33 cellular contexts compared by ENCODE assay signal in the genomic region with DNA sequence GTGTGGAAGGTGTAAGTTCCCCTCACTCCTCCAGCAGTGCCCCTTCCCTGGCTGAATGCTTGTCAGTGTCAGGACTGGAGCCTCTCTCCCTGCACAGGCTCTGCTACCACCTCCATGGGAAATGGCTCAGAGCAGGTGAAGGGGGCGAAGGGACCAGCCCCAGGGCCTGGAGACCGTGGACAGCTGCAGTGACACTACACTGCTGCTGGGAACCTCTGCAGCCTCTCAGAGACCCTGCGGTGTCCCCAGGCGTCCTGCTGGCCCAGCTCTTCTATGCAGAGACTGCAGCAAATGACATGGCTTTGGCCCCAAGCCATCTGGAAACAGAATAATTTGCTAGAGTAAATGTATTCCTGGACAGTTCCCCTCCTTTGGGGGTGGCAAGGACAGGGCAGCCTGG. TPM values are rescaled to one million over a fixed set of nuclear protein-coding genes. Genes with fewer than 3 reads are reported as not detected.
DNase-seq lines count a peak whose midpoint lies in the region; ATAC-seq and TF ChIP-seq lines count a peak whose summit lies in the region.
"Had no signal": no experiment of that assay in that cellular context is flagged by ENCODE, and none has a peak within 500 bp of the region (broad histone marks: within the 10 kb centered on the region; RNA-seq: fewer than 3 reads in every experiment).

No MANE protein-coding gene starts in this region.

- peaks cover 2% of the 10 kb centered on the region for H3K4me1 Mint-ChIP-seq in activated CD4-positive, alpha-beta memory T cell treated with anti-CD3 and anti-CD28 coated beads for 36 hours (ENCODE audit: low read depth)
- H3K4me1 Mint-ChIP-seq in activated CD4-positive, alpha-beta memory T cell treated with anti-CD3 and anti-CD28 coated beads, Interleukin-2, amount 10 ng/mL, durations not matched to agents 7 days and 5 days: no peaks in the 10 kb centered on the region
- H3K4me1 Mint-ChIP-seq in WTC11: no peaks in the 10 kb centered on the region
- H3K4me1 Mint-ChIP-seq: CD14-positive monocyte; central memory CD8-positive, alpha-beta T cell had no signal

- H3K27me3 Mint-ChIP-seq in activated CD4-positive, alpha-beta memory T cell treated with anti-CD3 and anti-CD28 coated beads for 36 hours: peaks cover 13% of the 10 kb centered on the region
- peaks cover 25% of the 10 kb centered on the region for H3K27me3 Mint-ChIP-seq in activated CD4-positive, alpha-beta memory T cell treated with anti-CD3 and anti-CD28 coated beads, Interleukin-2, amount 10 ng/mL, durations not matched to agents 7 days and 5 days
- H3K27me3 Mint-ChIP-seq in WTC11 (ENCODE audit: low read depth): peaks cover 8% of the 10 kb centered on the region

- ATAC-seq in WTC11: no peak
- no peak for ATAC-seq in GM21423 (IDR thresholded peaks at IDR 0.05; ENCODE audit: unreplicated experiment)
- no peak for ATAC-seq in left colon
- ATAC-seq: activated CD4-positive, alpha-beta T cell treated with anti-CD3 and anti-CD28 coated beads for 36 hours; esophagus mucosa; left lung; PC-3 had no signal

- TF ChIP-seq POLR2A in spleen (IDR thresholded peaks at IDR 0.05): no peak

- peaks cover 0 to 6% (median 0%) of the 10 kb centered on the region in 8 donors for H3K9me3 ChIP-seq in spleen
- H3K9me3 ChIP-seq: left lung, tibial artery had no signal

- no peaks in the 10 kb centered on the region for H3K4me1 ChIP-seq in spleen
- H3K4me1 ChIP-seq: left lung, tibial artery had no signal

- H3K9me3 Mint-ChIP-seq in activated CD4-positive, alpha-beta memory T cell treated with anti-CD3 and anti-CD28 coated beads for 36 hours: no peaks in the 10 kb centered on the region
- no peaks in the 10 kb centered on the region for H3K9me3 Mint-ChIP-seq in activated CD4-positive, alpha-beta memory T cell treated with anti-CD3 and anti-CD28 coated beads, Interleukin-2, amount 10 ng/mL, durations not matched to agents 7 days and 5 days
- H3K9me3 Mint-ChIP-seq in WTC11: no peaks in the 10 kb centered on the region
- H3K9me3 Mint-ChIP-seq: neural progenitor cell had no signal

- no peak overlapping the region for H3K27ac ChIP-seq in spleen
- H3K27ac ChIP-seq: KMS-11, left lung, neural progenitor cell, tibial artery had no signal

- TF ChIP-seq CTCF in WTC11 (IDR thresholded peaks at IDR 0.05) (no peak), spleen (IDR thresholded peaks at IDR 0.05 in 8 of 11, conservative IDR thresholded peaks at IDR 0.05 in 3 of 11) (no peak)

- no peaks in the 10 kb centered on the region for H3K36me3 Mint-ChIP-seq in activated CD4-positive, alpha-beta memory T cell treated with anti-CD3 and anti-CD28 coated beads for 36 hours
- H3K36me3 Mint-ChIP-seq in activated CD4-positive, alpha-beta memory T cell treated with anti-CD3 and anti-CD28 coated beads, Interleukin-2, amount 10 ng/mL, durations not matched to agents 7 days and 5 days (ENCODE audit: low read depth): no peaks in the 10 kb centered on the region
- no peaks in the 10 kb centered on the region for H3K36me3 Mint-ChIP-seq in WTC11
- H3K36me3 Mint-ChIP-seq: CD14-positive monocyte, neural progenitor cell had no signal

- CTCF ChIA-PET in activated CD4-positive, alpha-beta memory T cell treated with anti-CD3 and anti-CD28 coated beads for 36 hours (lab: Charles Lee): interaction anchor here (1.7 to 2.4 kb wide), 2 partner anchors 10 to 16 kb away, joined by 7 to 8 read pairs; no protein-coding TSS in a partner anchor
- CTCF ChIA-PET in activated CD4-positive, alpha-beta memory T cell treated with anti-CD3 and anti-CD28 coated beads, Interleukin-2, amount 10 ng/mL, durations not matched to agents 7 days and 5 days (lab: Charles Lee): interaction anchor here (2.7 kb wide), 1 partner anchor 10 kb away, joined by 15 read pairs; no protein-coding TSS in a partner anchor
- CTCF ChIA-PET in WTC11 (lab: Charles Lee): interaction anchor here (3.3 kb wide), 1 partner anchor 10 kb away, joined by 16 read pairs; no protein-coding TSS in a partner anchor

- DNase-seq in activated CD4-positive, alpha-beta memory T cell treated with anti-CD3 and anti-CD28 coated beads for 36 hours: peak; percentile 5
- DNase-seq in activated CD4-positive, alpha-beta memory T cell treated with anti-CD3 and anti-CD28 coated beads, Interleukin-2, amount 10 ng/mL, durations not matched to agents 7 days and 5 days: no peak
- DNase-seq in NCI-H146 (lab: John Stamatoyannopoulos, UW): peak; percentile 90
- peak; percentile 8 for DNase-seq in WTC11 (ENCODE audit: low spot score)
- DNase-seq in spleen: peak; percentile 30
- no peak for DNase-seq in NCI-H2196 treated with DMSO at 0.1 percent for 48 hours (lab: John Stamatoyannopoulos, UW; ENCODE audit: unreplicated experiment)
- DNase-seq in left colon: no peak
- DNase-seq: activated CD4-positive, alpha-beta T cell treated with anti-CD3 and anti-CD28 coated beads for 36 hours; activated naive CD4-positive, alpha-beta T cell treated with Interleukin-2 at 50 U/mL for 16 hours; activated T-cell treated with anti-CD3 and anti-CD28 coated beads, Interleukin-2, amount 50 U/mL, for 48 hours; Calu3; DND-41; GF-D8; HCEC 1CT; left lung; mesendoderm; MM.1S; NCI-H1694; NCI-H2171; NCI-H524; PC-3; stimulated activated CD4-positive, alpha-beta T cell treated with anti-CD3 and anti-CD28 coated beads, Interleukin-4, amount 100 ng/mL, for 24 hours had no signal

- no peak overlapping the region for H3K4me3 Mint-ChIP-seq in activated CD4-positive, alpha-beta memory T cell treated with anti-CD3 and anti-CD28 coated beads for 36 hours
- no peak overlapping the region for H3K4me3 Mint-ChIP-seq in activated CD4-positive, alpha-beta memory T cell treated with anti-CD3 and anti-CD28 coated beads, Interleukin-2, amount 10 ng/mL, durations not matched to agents 7 days and 5 days
- H3K4me3 Mint-ChIP-seq in WTC11: no peak overlapping the region
- H3K4me3 Mint-ChIP-seq: activated CD4-positive, alpha-beta T cell treated with anti-CD3 and anti-CD28 coated beads for 36 hours; CD14-positive monocyte; central memory CD8-positive, alpha-beta T cell; neural progenitor cell had no signal

- intact Hi-C loops in activated CD4-positive, alpha-beta memory T cell treated with anti-CD3 and anti-CD28 coated beads for 36 hours (cut with micrococcal nuclease): no loop called here
- intact Hi-C loops in spleen (cut with DNase I; ENCODE audit: low total_unique reads) (no loop called here), left colon (cut with DNase I, micrococcal nuclease) (no loop called here)

- POLR2A ChIA-PET in activated CD4-positive, alpha-beta memory T cell treated with anti-CD3 and anti-CD28 coated beads for 36 hours (lab: Charles Lee): no interaction called here
- POLR2A ChIA-PET in activated CD4-positive, alpha-beta memory T cell treated with anti-CD3 and anti-CD28 coated beads, Interleukin-2, amount 10 ng/mL, durations not matched to agents 7 days and 5 days (lab: Charles Lee): no interaction called here
- POLR2A ChIA-PET in WTC11 (lab: Charles Lee): no interaction called here

- H3K27me3 ChIP-seq in spleen (replicated peaks in 1 of 7): peaks cover 0 to 62% (median 10%) of the 10 kb centered on the region in 7 donors

- H3K27ac Mint-ChIP-seq in activated CD4-positive, alpha-beta memory T cell treated with anti-CD3 and anti-CD28 coated beads for 36 hours: no peak overlapping the region
- no peak overlapping the region for H3K27ac Mint-ChIP-seq in activated CD4-positive, alpha-beta memory T cell treated with anti-CD3 and anti-CD28 coated beads, Interleukin-2, amount 10 ng/mL, durations not matched to agents 7 days and 5 days
- H3K27ac Mint-ChIP-seq in WTC11: no peak overlapping the region
- H3K27ac Mint-ChIP-seq: activated CD4-positive, alpha-beta T cell treated with anti-CD3 and anti-CD28 coated beads for 36 hours; neural progenitor cell; progenitor cell of endocrine pancreas had no signal

- 72 to 88% (median 83%) methylated on average over 1 to 4 of the region's 4 CpGs for WGBS in spleen, 5 donors

- no peaks in the 10 kb centered on the region for H3K36me3 ChIP-seq in spleen
- H3K36me3 ChIP-seq: left lung, neural progenitor cell, tibial artery had no signal

- H3K4me3 ChIP-seq in spleen: no peak overlapping the region
- H3K4me3 ChIP-seq: left lung, neural progenitor cell, tibial artery had no signal

TF ChIP-seq in WTC11, 78 proteins besides CTCF, POLR2A, EP300 and RAD21:
- TF ChIP-seq ZBTB21 (CRISPR knock-in tag; IDR thresholded peaks at IDR 0.05; ENCODE audit: borderline replicate concordance) (no peak), HMGA2 (CRISPR knock-in tag; IDR thresholded peaks at IDR 0.05) (no peak)
- TF ChIP-seq, protein P1, sequence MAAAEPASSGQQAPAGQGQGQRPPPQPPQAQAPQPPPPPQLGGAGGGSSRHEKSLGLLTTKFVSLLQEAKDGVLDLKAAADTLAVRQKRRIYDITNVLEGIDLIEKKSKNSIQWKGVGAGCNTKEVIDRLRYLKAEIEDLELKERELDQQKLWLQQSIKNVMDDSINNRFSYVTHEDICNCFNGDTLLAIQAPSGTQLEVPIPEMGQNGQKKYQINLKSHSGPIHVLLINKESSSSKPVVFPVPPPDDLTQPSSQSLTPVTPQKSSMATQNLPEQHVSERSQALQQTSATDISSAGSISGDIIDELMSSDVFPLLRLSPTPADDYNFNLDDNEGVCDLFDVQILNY (CRISPR knock-in tag; IDR thresholded peaks at IDR 0.05): no peak
- TF ChIP-seq, protein P2, sequence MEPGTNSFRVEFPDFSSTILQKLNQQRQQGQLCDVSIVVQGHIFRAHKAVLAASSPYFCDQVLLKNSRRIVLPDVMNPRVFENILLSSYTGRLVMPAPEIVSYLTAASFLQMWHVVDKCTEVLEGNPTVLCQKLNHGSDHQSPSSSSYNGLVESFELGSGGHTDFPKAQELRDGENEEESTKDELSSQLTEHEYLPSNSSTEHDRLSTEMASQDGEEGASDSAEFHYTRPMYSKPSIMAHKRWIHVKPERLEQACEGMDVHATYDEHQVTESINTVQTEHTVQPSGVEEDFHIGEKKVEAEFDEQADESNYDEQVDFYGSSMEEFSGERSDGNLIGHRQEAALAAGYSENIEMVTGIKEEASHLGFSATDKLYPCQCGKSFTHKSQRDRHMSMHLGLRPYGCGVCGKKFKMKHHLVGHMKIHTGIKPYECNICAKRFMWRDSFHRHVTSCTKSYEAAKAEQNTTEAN (CRISPR knock-in tag; IDR thresholded peaks at IDR 0.05): no peak

RNA-seq across cellular contexts. Expression of a gene that starts 53.2 kb away (rescaled TPM):
- total RNA-seq in activated CD4-positive, alpha-beta memory T cell treated with anti-CD3 and anti-CD28 coated beads for 36 hours: not detected
- not detected for total RNA-seq in activated CD4-positive, alpha-beta memory T cell treated with anti-CD3 and anti-CD28 coated beads, Interleukin-2, amount 10 ng/mL, durations not matched to agents 7 days and 5 days
- total RNA-seq in WTC11 (2021) (not detected in 3 replicates), spleen (not detected), left colon (not detected)
- not detected for polyA plus RNA-seq in spleen
- total RNA-seq: A172; activated CD4-positive, alpha-beta T cell treated with anti-CD3 and anti-CD28 coated beads for 36 hours; activated CD8-positive, alpha-beta memory T cell treated with anti-CD3 and anti-CD28 coated beads for 36 hours; Calu3; esophagus mucosa; fibroblast of villous mesenchyme; left lung; PC-3; progenitor cell of endocrine pancreas had no signal
- polyA plus RNA-seq: CD14-positive monocyte had no signal

Comparison
In these comparisons a context has a peak if more than half of its experiments do, and no peak if none do; other contexts are left out.
1. DNase-seq: peak in activated CD4-positive, alpha-beta memory T cell treated with anti-CD3 and anti-CD28 coated beads for 36 hours (single experiment), NCI-H146 (single experiment), WTC11 (single experiment) and spleen (single experiment); none in activated CD4-positive, alpha-beta memory T cell treated with anti-CD3 and anti-CD28 coated beads, Interleukin-2, amount 10 ng/mL, durations not matched to agents 7 days and 5 days (single experiment), NCI-H2196 treated with DMSO at 0.1 percent for 48 hours (single experiment) and left colon (0 of 2).